20 cellular contexts compared by ENCODE assay signal in the genomic region with DNA sequence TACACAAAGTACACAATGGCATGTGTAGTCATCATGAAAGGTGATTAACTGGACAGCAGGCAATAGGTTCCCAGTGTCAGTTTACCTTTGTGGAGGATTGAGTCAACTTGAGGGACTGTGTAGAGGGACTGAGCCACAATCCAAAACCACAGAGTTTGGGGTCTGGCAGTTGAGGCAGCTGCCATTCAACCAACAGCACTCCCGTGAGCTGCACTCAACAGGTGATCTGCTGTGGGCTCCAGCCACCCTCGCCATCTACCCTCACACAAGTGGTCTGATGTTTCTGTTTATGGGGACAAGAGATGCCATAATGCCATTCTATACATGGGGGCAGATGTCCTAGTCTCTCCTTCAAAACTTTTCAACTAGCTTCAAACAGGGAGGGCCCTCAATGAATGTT. TPM values are rescaled to one million over a fixed set of nuclear protein-coding genes. Genes with fewer than 3 reads are reported as not detected.
"Had no signal": no experiment of that assay in that cellular context is flagged by ENCODE, and none has a peak within 500 bp of the region (broad histone marks: within the 10 kb centered on the region; RNA-seq: fewer than 3 reads in every experiment).

No MANE protein-coding gene starts in this region.

- H3K27me3 ChIP-seq: dorsolateral prefrontal cortex, sigmoid colon, testis, tibial nerve had no signal

- H3K4me3 ChIP-seq: dorsolateral prefrontal cortex, sigmoid colon, skin epidermis, testis, tibial nerve had no signal

- H3K9me3 Mint-ChIP-seq: naive thymus-derived CD8-positive, alpha-beta T cell; stimulated activated naive CD8-positive, alpha-beta T cell treated with anti-CD3 and anti-CD28 coated beads, Interleukin-15, amount 100 ng/mL, for 72 hours had no signal

- H3K27ac ChIP-seq: sigmoid colon, skin epidermis, testis, tibial nerve had no signal

- DNase-seq: cortex of kidney; dorsolateral prefrontal cortex; effector CD8-positive, alpha-beta T cell; foreskin melanocyte; head of caudate nucleus; hippocampal formation; left colon; left ventricle myocardium superior; mesendoderm; naive thymus-derived CD8-positive, alpha-beta T cell; sigmoid colon; stimulated activated CD4-positive, alpha-beta T cell treated with anti-CD3 and anti-CD28 coated beads, Interleukin-2, amount 100 ng/mL, for 24 hours; stimulated activated CD4-positive, alpha-beta T cell treated with anti-CD3 and anti-CD28 coated beads, Interleukin-4, amount 100 ng/mL, for 4 hours; stimulated activated naive B cell treated with anti-CD40 and anti-IgM and Interleukin-4, amounts not matched to agents 10 μg/mL and 1 μg/mL and 100 μg/mL, for 72 hours; stimulated activated naive CD8-positive, alpha-beta T cell treated with anti-CD3 and anti-CD28 coated beads, Interleukin-15, amount 100 ng/mL, for 72 hours; testis had no signal

- ATAC-seq: left colon; left ventricle myocardium superior; naive thymus-derived CD8-positive, alpha-beta T cell; stimulated activated naive B cell treated with anti-CD40 and anti-IgM and Interleukin-4, amounts not matched to agents 10 μg/mL and 1 μg/mL and 100 μg/mL, for 72 hours; stimulated activated naive CD8-positive, alpha-beta T cell treated with anti-CD3 and anti-CD28 coated beads, Interleukin-15, amount 100 ng/mL, for 72 hours had no signal

- H3K9me3 ChIP-seq: sigmoid colon, testis, tibial nerve had no signal

- H3K27ac Mint-ChIP-seq: stimulated activated naive B cell treated with anti-CD40 and anti-IgM and Interleukin-4, amounts not matched to agents 10 μg/mL and 1 μg/mL and 100 μg/mL, for 72 hours; stimulated activated naive CD8-positive, alpha-beta T cell treated with anti-CD3 and anti-CD28 coated beads, Interleukin-15, amount 100 ng/mL, for 72 hours had no signal

- H3K4me3 Mint-ChIP-seq: stimulated activated naive B cell treated with anti-CD40 and anti-IgM and Interleukin-4, amounts not matched to agents 10 μg/mL and 1 μg/mL and 100 μg/mL, for 72 hours; stimulated activated naive CD8-positive, alpha-beta T cell treated with anti-CD3 and anti-CD28 coated beads, Interleukin-15, amount 100 ng/mL, for 72 hours had no signal

RNA-seq across cellular contexts. Expression of gene PCDH12, which starts 37.2 kb away (rescaled TPM):
- total RNA-seq: kidney epithelial cell; naive thymus-derived CD8-positive, alpha-beta T cell; osteoblast had no signal

RNA-seq across cellular contexts. Expression of gene PCDH1, which starts 42.6 kb away (rescaled TPM):
- total RNA-seq: naive thymus-derived CD8-positive, alpha-beta T cell had no signal
